ENCODE assay signal across 34 cellular contexts in the genomic region with DNA sequence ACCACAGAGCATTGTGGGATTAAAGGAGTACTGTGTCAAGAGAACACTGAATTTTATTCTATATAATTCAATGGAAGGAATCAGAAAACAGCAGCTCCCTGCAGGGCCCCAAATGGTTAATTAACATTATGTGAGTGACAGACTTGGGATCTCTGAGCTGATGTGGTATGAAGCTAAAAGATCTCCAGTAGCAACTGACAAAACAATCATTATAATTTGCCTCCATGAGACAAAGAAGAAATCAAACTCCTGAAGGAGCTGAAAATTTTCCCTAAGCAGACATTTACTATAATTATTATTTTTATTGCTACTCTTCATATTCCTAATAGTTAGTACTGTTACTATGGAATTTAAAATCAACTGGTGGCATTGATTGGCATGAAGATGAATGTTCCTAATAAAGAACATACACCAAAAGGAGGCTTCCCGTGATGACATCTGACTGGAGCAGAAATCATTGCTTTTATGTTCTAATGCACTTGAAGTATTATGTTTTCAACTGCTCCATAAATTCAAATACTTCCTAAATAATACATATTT.
"Had no signal": no experiment of that assay in that cellular context is flagged by ENCODE, and none has a peak within 500 bp of the region (broad histone marks: within the 10 kb centered on the region; RNA-seq: fewer than 3 reads in every experiment).

No MANE protein-coding gene starts in this region.

- H3K4me3 ChIP-seq: MG63 had no signal

- H3K27me3 ChIP-seq: MG63 had no signal

- DNase-seq: Kasumi-1, MG63, MM.1S, MV-4-11, NCI-H1048, NCI-H1092, NCI-H1092 treated with DMSO at 0.1 percent for 48 hours, NCI-H1105, NCI-H1105 treated with DMSO at 0.1 percent for 48 hours, NCI-H1417 treated with DMSO at 0.1 percent for 48 hours, NCI-H1436, NCI-H1436 treated with DMSO at 0.1 percent for 48 hours, NCI-H146, NCI-H1694, NCI-H1694 treated with DMSO at 0.1 percent for 48 hours, NCI-H187, NCI-H187 treated with DMSO at 0.1 percent for 48 hours, NCI-H1930, NCI-H2029, NCI-H2029 treated with DMSO at 0.1 percent for 48 hours, NCI-H2081, NCI-H2081 treated with DMSO at 0.1 percent for 48 hours, NCI-H2107, NCI-H2171, NCI-H2171 treated with DMSO at 0.1 percent for 48 hours, NCI-H2227 treated with DMSO at 0.1 percent for 48 hours, NCI-H226, NCI-H345, NCI-H446, NCI-H446 treated with DMSO at 0.1 percent for 48 hours, NCI-H510A, NCI-H510A treated with DMSO at 0.1 percent for 48 hours, NCI-H524, NCI-H524 treated with DMSO at 0.1 percent for 48 hours had no signal

- H3K36me3 ChIP-seq: MG63 had no signal
